In genomic region chr2:197452754-197453122, GRCh38 we compare ENCODE assay signal across 8 cellular contexts. TPM values are rescaled to one million over a fixed set of nuclear protein-coding genes. Genes with fewer than 3 reads are reported as not detected.
DNase-seq lines count a peak whose midpoint lies in the region; ATAC-seq and TF ChIP-seq lines count a peak whose summit lies in the region.

No MANE protein-coding gene starts in this region.

- DNase-seq in GM12864 (ENCODE audit: low read depth) (no peak), T-cell (no peak), foreskin fibroblast (no peak), skeletal muscle cell (ENCODE audit: low read depth) (no peak), HuH-7.5 (ENCODE audit: low spot score) (no peak), middle frontal gyrus (ENCODE audit: extremely low spot score, low spot score) (no peak)

- TF ChIP-seq CTCF in GM12864 (IDR thresholded peaks at IDR 0.05; ENCODE audit: low read depth, low read length, missing control alignments) = no peak
- TF ChIP-seq CTCF in foreskin fibroblast (IDR thresholded peaks at IDR 0.05; ENCODE audit: low read depth, low read length) = no peak

- CTCF ChIA-PET in T-cell (lab: Charles Lee) = interaction anchor here in 1 of 2 donors (0.7 to 1.2 kb wide), 12 partner anchors 10 to 1796 kb away, joined by 3 to 10 read pairs (median 3); partner anchors contain the start of genes GTF3C3, HSPD1, HSPE1 and SF3B1

- no peaks in the 10 kb centered on the region for H3K36me3 Mint-ChIP-seq in T-cell

- peak overlapping the region; percentile 99 to 100 for H3K27ac Mint-ChIP-seq in T-cell

- peaks cover 46 to 48% (median 48%) of the 10 kb centered on the region in 3 donors for H3K4me1 Mint-ChIP-seq in T-cell

- ATAC-seq in T-cell (replicated peaks in 1 of 4) = no peak
- no peak for ATAC-seq in GM18907 (IDR thresholded peaks at IDR 0.05; ENCODE audit: unreplicated experiment)
- ATAC-seq in HG03280 (IDR thresholded peaks at IDR 0.05; ENCODE audit: unreplicated experiment) = no peak

- no peaks in the 10 kb centered on the region for H3K27me3 Mint-ChIP-seq in T-cell

- POLR2A ChIA-PET in T-cell (lab: Charles Lee) = interaction anchor here (0.5 to 5.5 kb wide), 16 partner anchors 9 to 1794 kb away, joined by 3 to 75 read pairs (median 5); partner anchors contain the start of genes MOB4 (in 2 of the 2), SF3B1 (in 2 of the 2), GTF3C3 (in 1 of the 2) and HSPD1 (in 1 of the 2)

- peak overlapping the region; percentile 85 for H3K4me3 ChIP-seq in GM12864 (ENCODE audit: low read depth, low read length)
- peak overlapping the region; percentile 64 to 92 for H3K4me3 ChIP-seq in foreskin fibroblast (ENCODE audit: low read depth in 1 of 2, low read length in 2 of 2)
- peak overlapping the region; percentile 93 for H3K4me3 ChIP-seq in skeletal muscle cell (ENCODE audit: low read depth, low read length)

- H3K4me3 Mint-ChIP-seq in T-cell = peak overlapping the region; percentile 96 to 100 (median 99)

- H3K9me3 Mint-ChIP-seq in T-cell = no peaks in the 10 kb centered on the region

RNA-seq across cellular contexts. Expression of gene COQ10B, which starts 0.6 kb away (rescaled TPM):
- total RNA-seq in T-cell = 10 to 100 TPM; 27.3 to 51.4 (median 28.0) TPM

RNA-seq across cellular contexts. Expression of gene SF3B1, which starts 17.9 kb away (rescaled TPM):
- 100 to 1,000 TPM; 468 to 579 (median 497) TPM for total RNA-seq in T-cell

RNA-seq across cellular contexts. Expression of gene HSPD1, which starts 46.9 kb away (rescaled TPM):
- 100 to 1,000 TPM; 125 to 164 (median 130) TPM for total RNA-seq in T-cell

RNA-seq across cellular contexts. Expression of gene HSPE1, which starts 47.4 kb away (rescaled TPM):
- 10 to 100 TPM; 49.9 to 72.7 (median 55.1) TPM for total RNA-seq in T-cell
